Comparison of ENCODE assay signal across 8 cellular contexts in the genomic region with DNA sequence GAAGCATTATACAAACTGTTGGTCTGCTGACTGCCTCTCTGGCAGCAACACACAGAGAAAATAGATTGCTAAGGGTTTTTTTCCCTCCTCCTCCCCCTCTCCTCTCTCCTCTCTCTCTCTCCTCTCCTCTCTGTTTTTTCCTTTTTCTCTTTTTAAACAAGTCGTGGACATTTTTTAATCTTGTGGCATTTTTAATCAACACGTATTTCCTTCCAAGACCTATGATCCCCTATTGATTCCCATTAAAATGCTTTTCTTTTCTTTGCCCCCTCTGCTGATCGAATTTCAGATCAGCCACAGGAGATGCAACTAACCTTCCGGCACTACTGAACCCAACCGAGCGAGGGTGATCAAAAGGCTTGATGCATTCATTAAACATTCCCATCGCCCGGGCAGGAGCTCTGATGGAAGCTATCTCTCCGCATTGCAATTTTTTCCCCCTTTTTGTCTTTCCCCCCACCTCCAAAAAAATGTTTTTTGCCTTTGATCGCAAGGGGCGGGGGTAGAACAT.
DNase-seq lines count a peak whose midpoint lies in the region; FAIRE-seq lines count a peak whose summit lies in the region.

No MANE protein-coding gene starts in this region.

- no peaks in the 10 kb centered on the region for H4K20me1 ChIP-seq in BLaER1

- no peaks in the 10 kb centered on the region for H3K27me3 ChIP-seq in BLaER1

- H3K27ac Mint-ChIP-seq in T-helper 1 cell treated with Interleukin-12 subunit alpha and Interleukin-12 subunit beta and Interleukin-4 antibody, amounts not matched to agents 30 μg/mL and 1 μg/mL, for 36 hours = peak overlapping the region; percentile 90
- H3K27ac Mint-ChIP-seq in dendritic cell treated with granulocyte-macrophage colony-stimulating factor and Interleukin-4, amounts not matched to agents 40 ng/mL and 50 ng/mL, for 4 days = peak overlapping the region; percentile 92

- H3K4me3 Mint-ChIP-seq in T-helper 1 cell treated with Interleukin-12 subunit alpha and Interleukin-12 subunit beta and Interleukin-4 antibody, amounts not matched to agents 30 μg/mL and 1 μg/mL, for 36 hours = peak overlapping the region; percentile 88
- H3K4me3 Mint-ChIP-seq in dendritic cell treated with granulocyte-macrophage colony-stimulating factor and Interleukin-4, amounts not matched to agents 40 ng/mL and 50 ng/mL, for 4 days = peak overlapping the region; percentile 94

- peaks cover 13% of the 10 kb centered on the region for H3K4me1 Mint-ChIP-seq in T-helper 1 cell treated with Interleukin-12 subunit alpha and Interleukin-12 subunit beta and Interleukin-4 antibody, amounts not matched to agents 30 μg/mL and 1 μg/mL, for 36 hours (ENCODE audit: low read depth)
- H3K4me1 Mint-ChIP-seq in dendritic cell treated with granulocyte-macrophage colony-stimulating factor and Interleukin-4, amounts not matched to agents 40 ng/mL and 50 ng/mL, for 4 days (ENCODE audit: low read depth) = peaks cover 41% of the 10 kb centered on the region

- DNase-seq in GM19239 (ENCODE audit: insufficient read length, low spot score) (no peak), NCI-H1105 (lab: John Stamatoyannopoulos, UW) (peak; percentile 89), left kidney (ENCODE audit: low read depth, low spot score) (peak; percentile 89), GDM1 (lab: John Stamatoyannopoulos, UW) (no peak)
- DNase-seq in stimulated activated CD8-positive, alpha-beta memory T cell treated with anti-CD3 and anti-CD28 coated beads, Interleukin-7, amount 100 ng/mL, for 1 hour (ENCODE audit: low read depth in 2 of 2) = peak; percentile 7

- peaks cover 19% of the 10 kb centered on the region for H3K4me1 ChIP-seq in BLaER1

- peak; percentile 92 for FAIRE-seq in GM19239 (lab: Jason Lieb, UNC)

- intact Hi-C loops in dendritic cell treated with granulocyte-macrophage colony-stimulating factor and Interleukin-4, amounts not matched to agents 40 ng/mL and 50 ng/mL, for 4 days (cut with micrococcal nuclease) = loop anchor here (5.0 to 10.0 kb wide), 4 partner anchors 36 to 1362 kb away; no protein-coding TSS in a partner anchor

- peak overlapping the region; percentile 76 for H3K4me2 ChIP-seq in BLaER1

- peak overlapping the region; percentile 75 for H3K4me3 ChIP-seq in BLaER1

- H3K9me3 ChIP-seq in BLaER1 = no peaks in the 10 kb centered on the region

- H3K36me3 ChIP-seq in BLaER1 = no peaks in the 10 kb centered on the region

- peaks cover 8% of the 10 kb centered on the region for H3K27me3 Mint-ChIP-seq in T-helper 1 cell treated with Interleukin-12 subunit alpha and Interleukin-12 subunit beta and Interleukin-4 antibody, amounts not matched to agents 30 μg/mL and 1 μg/mL, for 36 hours (ENCODE audit: low read depth)
- peaks cover 3% of the 10 kb centered on the region for H3K27me3 Mint-ChIP-seq in dendritic cell treated with granulocyte-macrophage colony-stimulating factor and Interleukin-4, amounts not matched to agents 40 ng/mL and 50 ng/mL, for 4 days

- no peaks in the 10 kb centered on the region for H3K36me3 Mint-ChIP-seq in T-helper 1 cell treated with Interleukin-12 subunit alpha and Interleukin-12 subunit beta and Interleukin-4 antibody, amounts not matched to agents 30 μg/mL and 1 μg/mL, for 36 hours (ENCODE audit: low read depth)
- peaks cover 8% of the 10 kb centered on the region for H3K36me3 Mint-ChIP-seq in dendritic cell treated with granulocyte-macrophage colony-stimulating factor and Interleukin-4, amounts not matched to agents 40 ng/mL and 50 ng/mL, for 4 days (ENCODE audit: low read depth)

- peak overlapping the region; percentile 97 for H3K27ac ChIP-seq in BLaER1

- peak overlapping the region; percentile 91 for H3K9ac ChIP-seq in BLaER1

- H3K9me3 Mint-ChIP-seq in T-helper 1 cell treated with Interleukin-12 subunit alpha and Interleukin-12 subunit beta and Interleukin-4 antibody, amounts not matched to agents 30 μg/mL and 1 μg/mL, for 36 hours = no peaks in the 10 kb centered on the region
- no peaks in the 10 kb centered on the region for H3K9me3 Mint-ChIP-seq in dendritic cell treated with granulocyte-macrophage colony-stimulating factor and Interleukin-4, amounts not matched to agents 40 ng/mL and 50 ng/mL, for 4 days

Comparison
In these comparisons a context has a peak if more than half of its experiments do, and no peak if none do; other contexts are left out.
1. DNase-seq: peak in NCI-H1105 (single experiment), left kidney (single experiment) and stimulated activated CD8-positive, alpha-beta memory T cell treated with anti-CD3 and anti-CD28 coated beads, Interleukin-7, amount 100 ng/mL, for 1 hour (2 of 2); none in GM19239 (single experiment) and GDM1 (single experiment).